Comparison of ENCODE assay signal across 18 cellular contexts in genomic region chr10:43193496-43194080, GRCh38. TPM values are rescaled to one million over a fixed set of nuclear protein-coding genes. Genes with fewer than 3 reads are reported as not detected.
DNase-seq lines count a peak whose midpoint lies in the region; ATAC-seq and TF ChIP-seq lines count a peak whose summit lies in the region.
"Had no signal": no experiment of that assay in that cellular context is flagged by ENCODE, and none has a peak within 500 bp of the region (broad histone marks: within the 10 kb centered on the region; RNA-seq: fewer than 3 reads in every experiment).

No MANE protein-coding gene starts in this region.

- TF ChIP-seq CTCF in glutamatergic neuron (IDR thresholded peaks at IDR 0.05; ENCODE audit: partially characterized antibody, unreplicated experiment): no peak

- no peak for ATAC-seq in activated T-cell treated with anti-CD3 and anti-CD28 coated beads, Interleukin-2, amount 50 U/mL, for 72 hours (replicated peaks in 1 of 2)
- no peak for ATAC-seq in T-helper 17 cell
- no peak for ATAC-seq in stimulated activated memory B cell treated with anti-CD40 and anti-IgM and Interleukin-4, amounts not matched to agents 10 μg/mL and 1 μg/mL and 100 μg/mL, for 72 hours
- no peak for ATAC-seq in GM21360 (IDR thresholded peaks at IDR 0.05; ENCODE audit: unreplicated experiment)
- ATAC-seq: activated CD4-positive, CD25-positive, alpha-beta regulatory T cell treated with anti-CD3 and anti-CD28 coated beads, Interleukin-2, amount 50 U/mL, for 24 hours had no signal

- no peaks in the 10 kb centered on the region for H3K4me1 Mint-ChIP-seq in activated T-cell treated with anti-CD3 and anti-CD28 coated beads, Interleukin-2, amount 50 U/mL, for 24 hours (ENCODE audit: low read depth)
- H3K4me1 Mint-ChIP-seq in activated T-cell treated with anti-CD3 and anti-CD28 coated beads, Interleukin-2, amount 50 U/mL, for 72 hours (ENCODE audit: low read depth): peaks cover 4% of the 10 kb centered on the region
- H3K4me1 Mint-ChIP-seq in T-helper 17 cell (peaks cover 5% of the 10 kb centered on the region), glutamatergic neuron (ENCODE audit: low read depth, unreplicated experiment) (peaks cover 19% of the 10 kb centered on the region)
- H3K4me1 Mint-ChIP-seq in stimulated activated memory B cell treated with anti-CD40 and anti-IgM and Interleukin-4, amounts not matched to agents 10 μg/mL and 1 μg/mL and 100 μg/mL, for 72 hours: no peaks in the 10 kb centered on the region

- H3K4me3 Mint-ChIP-seq in activated T-cell treated with anti-CD3 and anti-CD28 coated beads, Interleukin-2, amount 50 U/mL, for 24 hours: no peak overlapping the region
- no peak overlapping the region for H3K4me3 Mint-ChIP-seq in activated T-cell treated with anti-CD3 and anti-CD28 coated beads, Interleukin-2, amount 50 U/mL, for 72 hours
- H3K4me3 Mint-ChIP-seq in T-helper 17 cell (no peak overlapping the region), glutamatergic neuron (ENCODE audit: unreplicated experiment) (no peak overlapping the region)
- no peak overlapping the region for H3K4me3 Mint-ChIP-seq in stimulated activated memory B cell treated with anti-CD40 and anti-IgM and Interleukin-4, amounts not matched to agents 10 μg/mL and 1 μg/mL and 100 μg/mL, for 72 hours
- H3K4me3 Mint-ChIP-seq: brain, nephron progenitor cell had no signal

- H3K27ac Mint-ChIP-seq in activated T-cell treated with anti-CD3 and anti-CD28 coated beads, Interleukin-2, amount 50 U/mL, for 24 hours: no peak overlapping the region
- no peak overlapping the region for H3K27ac Mint-ChIP-seq in activated T-cell treated with anti-CD3 and anti-CD28 coated beads, Interleukin-2, amount 50 U/mL, for 72 hours
- H3K27ac Mint-ChIP-seq in T-helper 17 cell (peak overlapping the region; percentile 32), glutamatergic neuron (ENCODE audit: unreplicated experiment) (peak overlapping the region; percentile 49)
- H3K27ac Mint-ChIP-seq in stimulated activated memory B cell treated with anti-CD40 and anti-IgM and Interleukin-4, amounts not matched to agents 10 μg/mL and 1 μg/mL and 100 μg/mL, for 72 hours: no peak overlapping the region
- H3K27ac Mint-ChIP-seq: nephron progenitor cell, progenitor cell of endocrine pancreas had no signal

- H3K27me3 Mint-ChIP-seq in activated T-cell treated with anti-CD3 and anti-CD28 coated beads, Interleukin-2, amount 50 U/mL, for 24 hours: no peaks in the 10 kb centered on the region
- H3K27me3 Mint-ChIP-seq in activated T-cell treated with anti-CD3 and anti-CD28 coated beads, Interleukin-2, amount 50 U/mL, for 72 hours (ENCODE audit: low read depth): no peaks in the 10 kb centered on the region
- H3K27me3 Mint-ChIP-seq in T-helper 17 cell: no peaks in the 10 kb centered on the region
- H3K27me3 Mint-ChIP-seq in glutamatergic neuron (ENCODE audit: unreplicated experiment): peaks cover 7% of the 10 kb centered on the region
- no peaks in the 10 kb centered on the region for H3K27me3 Mint-ChIP-seq in stimulated activated memory B cell treated with anti-CD40 and anti-IgM and Interleukin-4, amounts not matched to agents 10 μg/mL and 1 μg/mL and 100 μg/mL, for 72 hours
- H3K27me3 Mint-ChIP-seq: brain, progenitor cell of endocrine pancreas had no signal

- no peaks in the 10 kb centered on the region for H3K9me3 ChIP-seq in T-helper 17 cell (ENCODE audit: control insufficient read depth, low read length, poor library complexity, severe bottlenecking)
- H3K9me3 ChIP-seq: BLaER1, colonic mucosa, vagina had no signal

- no peaks in the 10 kb centered on the region for H3K9me3 Mint-ChIP-seq in activated T-cell treated with anti-CD3 and anti-CD28 coated beads, Interleukin-2, amount 50 U/mL, for 24 hours
- no peaks in the 10 kb centered on the region for H3K9me3 Mint-ChIP-seq in activated T-cell treated with anti-CD3 and anti-CD28 coated beads, Interleukin-2, amount 50 U/mL, for 72 hours
- H3K9me3 Mint-ChIP-seq in glutamatergic neuron (ENCODE audit: unreplicated experiment): peaks cover 2% of the 10 kb centered on the region
- no peaks in the 10 kb centered on the region for H3K9me3 Mint-ChIP-seq in stimulated activated memory B cell treated with anti-CD40 and anti-IgM and Interleukin-4, amounts not matched to agents 10 μg/mL and 1 μg/mL and 100 μg/mL, for 72 hours
- H3K9me3 Mint-ChIP-seq: brain, nephron progenitor cell had no signal

- peak; percentile 26 for DNase-seq in activated T-cell treated with anti-CD3 and anti-CD28 coated beads, Interleukin-2, amount 50 U/mL, for 24 hours
- DNase-seq in activated T-cell treated with anti-CD3 and anti-CD28 coated beads, Interleukin-2, amount 50 U/mL, for 72 hours: no peak
- DNase-seq in T-helper 17 cell (no peak), glutamatergic neuron (peak; percentile 9), DMS79 treated with DMSO at 0.1 percent for 48 hours (lab: John Stamatoyannopoulos, UW) (no peak)
- peak; percentile 18 for DNase-seq in stimulated activated CD8-positive, alpha-beta memory T cell treated with anti-CD3 and anti-CD28 coated beads, Interleukin-4, amount 100 ng/mL, for 48 hours
- DNase-seq: colonic mucosa, MM.1S, NCI-H146, NCI-H526, nephron progenitor cell had no signal

- H3K36me3 Mint-ChIP-seq in activated T-cell treated with anti-CD3 and anti-CD28 coated beads, Interleukin-2, amount 50 U/mL, for 24 hours (ENCODE audit: low read depth): peaks cover 5% of the 10 kb centered on the region
- peaks cover 0 to under 1% of the 10 kb centered on the region in 2 donors for H3K36me3 Mint-ChIP-seq in activated T-cell treated with anti-CD3 and anti-CD28 coated beads, Interleukin-2, amount 50 U/mL, for 72 hours (ENCODE audit: insufficient read depth in 2 of 2)
- H3K36me3 Mint-ChIP-seq in T-helper 17 cell (ENCODE audit: low read depth) (no peaks in the 10 kb centered on the region), glutamatergic neuron (ENCODE audit: unreplicated experiment) (no peaks in the 10 kb centered on the region)
- peaks cover 14% of the 10 kb centered on the region for H3K36me3 Mint-ChIP-seq in stimulated activated memory B cell treated with anti-CD40 and anti-IgM and Interleukin-4, amounts not matched to agents 10 μg/mL and 1 μg/mL and 100 μg/mL, for 72 hours

RNA-seq across cellular contexts. Expression of gene CSGALNACT2, which starts 55.3 kb away (rescaled TPM):
- total RNA-seq in activated T-cell treated with anti-CD3 and anti-CD28 coated beads, Interleukin-2, amount 50 U/mL, for 72 hours: 10 to 100 TPM; 51.3 to 55.2 TPM
- total RNA-seq in T-helper 17 cell (10 to 100 TPM; 38.9 to 51.4 TPM), glutamatergic neuron (ENCODE audit: unreplicated experiment) (28.3 TPM)

Comparison
In these comparisons a context has a peak if more than half of its experiments do, and no peak if none do; other contexts are left out.
1. DNase-seq: peak in activated T-cell treated with anti-CD3 and anti-CD28 coated beads, Interleukin-2, amount 50 U/mL, for 24 hours (single experiment), glutamatergic neuron (single experiment) and stimulated activated CD8-positive, alpha-beta memory T cell treated with anti-CD3 and anti-CD28 coated beads, Interleukin-4, amount 100 ng/mL, for 48 hours (single experiment); none in activated T-cell treated with anti-CD3 and anti-CD28 coated beads, Interleukin-2, amount 50 U/mL, for 72 hours (0 of 2), T-helper 17 cell (0 of 3) and DMS79 treated with DMSO at 0.1 percent for 48 hours (single experiment).
2. H3K27ac Mint-ChIP-seq: peak in T-helper 17 cell (single experiment) and glutamatergic neuron (single experiment); none in activated T-cell treated with anti-CD3 and anti-CD28 coated beads, Interleukin-2, amount 50 U/mL, for 24 hours (single experiment), activated T-cell treated with anti-CD3 and anti-CD28 coated beads, Interleukin-2, amount 50 U/mL, for 72 hours (single experiment) and stimulated activated memory B cell treated with anti-CD40 and anti-IgM and Interleukin-4, amounts not matched to agents 10 μg/mL and 1 μg/mL and 100 μg/mL, for 72 hours (single experiment).